1 cellular context compared by ENCODE assay signal in the genomic region with DNA sequence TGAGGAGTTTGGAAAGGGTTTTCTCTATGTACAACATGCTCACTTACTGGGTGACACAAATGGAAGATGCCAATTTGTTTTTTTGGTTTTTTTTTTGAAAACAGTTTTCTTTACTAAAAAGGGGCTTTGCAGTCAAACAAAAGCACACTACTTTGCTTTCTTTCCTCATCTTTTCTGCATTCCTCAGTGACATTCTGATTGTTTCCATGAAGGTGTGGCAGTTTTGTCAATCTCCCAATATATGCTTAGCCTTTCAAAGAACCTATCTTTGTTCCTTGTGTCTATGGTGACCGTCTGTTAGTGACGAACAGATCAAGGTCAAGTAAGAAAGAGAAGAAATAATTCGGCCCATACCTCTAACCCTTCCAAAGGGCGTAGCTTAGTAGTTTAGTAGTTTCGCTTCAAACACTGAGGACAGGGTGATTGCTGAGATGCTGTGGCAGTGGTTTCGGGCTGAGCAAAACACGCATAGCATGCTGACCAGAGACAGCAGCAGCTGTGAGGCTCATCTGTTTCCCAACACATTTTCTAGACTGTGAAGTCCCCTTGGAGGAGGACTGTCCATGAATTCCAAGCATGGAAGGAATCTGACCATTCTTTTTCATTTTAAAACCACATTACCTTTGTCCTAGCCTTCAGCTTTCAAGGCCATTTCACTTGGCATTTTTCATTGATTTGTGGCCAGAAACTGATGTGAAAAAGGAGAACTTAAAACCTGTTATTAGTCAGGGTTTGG.
A peak's percentile ranks its signal among the peaks of the same experiment; 100 is the strongest.
TF ChIP-seq lines count a peak whose summit lies in the region.

No MANE protein-coding gene starts in this region.

TF ChIP-seq in GM12878, 131 proteins besides CTCF, POLR2A, EP300 and RAD21 (continued from another document):
- TF ChIP-seq, protein P1, sequence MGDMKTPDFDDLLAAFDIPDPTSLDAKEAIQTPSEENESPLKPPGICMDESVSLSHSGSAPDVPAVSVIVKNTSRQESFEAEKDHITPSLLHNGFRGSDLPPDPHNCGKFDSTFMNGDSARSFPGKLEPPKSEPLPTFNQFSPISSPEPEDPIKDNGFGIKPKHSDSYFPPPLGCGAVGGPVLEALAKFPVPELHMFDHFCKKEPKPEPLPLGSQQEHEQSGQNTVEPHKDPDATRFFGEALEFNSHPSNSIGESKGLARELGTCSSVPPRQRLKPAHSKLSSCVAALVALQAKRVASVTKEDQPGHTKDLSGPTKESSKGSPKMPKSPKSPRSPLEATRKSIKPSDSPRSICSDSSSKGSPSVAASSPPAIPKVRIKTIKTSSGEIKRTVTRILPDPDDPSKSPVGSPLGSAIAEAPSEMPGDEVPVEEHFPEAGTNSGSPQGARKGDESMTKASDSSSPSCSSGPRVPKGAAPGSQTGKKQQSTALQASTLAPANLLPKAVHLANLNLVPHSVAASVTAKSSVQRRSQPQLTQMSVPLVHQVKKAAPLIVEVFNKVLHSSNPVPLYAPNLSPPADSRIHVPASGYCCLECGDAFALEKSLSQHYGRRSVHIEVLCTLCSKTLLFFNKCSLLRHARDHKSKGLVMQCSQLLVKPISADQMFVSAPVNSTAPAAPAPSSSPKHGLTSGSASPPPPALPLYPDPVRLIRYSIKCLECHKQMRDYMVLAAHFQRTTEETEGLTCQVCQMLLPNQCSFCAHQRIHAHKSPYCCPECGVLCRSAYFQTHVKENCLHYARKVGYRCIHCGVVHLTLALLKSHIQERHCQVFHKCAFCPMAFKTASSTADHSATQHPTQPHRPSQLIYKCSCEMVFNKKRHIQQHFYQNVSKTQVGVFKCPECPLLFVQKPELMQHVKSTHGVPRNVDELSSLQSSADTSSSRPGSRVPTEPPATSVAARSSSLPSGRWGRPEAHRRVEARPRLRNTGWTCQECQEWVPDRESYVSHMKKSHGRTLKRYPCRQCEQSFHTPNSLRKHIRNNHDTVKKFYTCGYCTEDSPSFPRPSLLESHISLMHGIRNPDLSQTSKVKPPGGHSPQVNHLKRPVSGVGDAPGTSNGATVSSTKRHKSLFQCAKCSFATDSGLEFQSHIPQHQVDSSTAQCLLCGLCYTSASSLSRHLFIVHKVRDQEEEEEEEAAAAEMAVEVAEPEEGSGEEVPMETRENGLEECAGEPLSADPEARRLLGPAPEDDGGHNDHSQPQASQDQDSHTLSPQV (IDR thresholded peaks at IDR 0.05), result no peak
- TF ChIP-seq NBN (IDR thresholded peaks at IDR 0.05) (no peak), CHD1 (IDR thresholded peaks at IDR 0.05; ENCODE audit: low read depth, low read length) (no peak), KDM1A (IDR thresholded peaks at IDR 0.05; ENCODE audit: borderline replicate concordance) (no peak), FOXK2 (IDR thresholded peaks at IDR 0.05) (no peak), BRCA1 (IDR thresholded peaks at IDR 0.05; ENCODE audit: low read depth, low read length) (no peak), FOS (IDR thresholded peaks at IDR 0.05; ENCODE audit: borderline replicate concordance, extremely low read depth, insufficient read length) (no peak), IKZF1 (conservative IDR thresholded peaks at IDR 0.05) (peak; percentile 67), MTA3 (IDR thresholded peaks at IDR 0.05; ENCODE audit: borderline replicate concordance, low read length) (no peak), SREBF1 (IDR thresholded peaks at IDR 0.05; ENCODE audit: low read length) (no peak), CBX3 (IDR thresholded peaks at IDR 0.05; ENCODE audit: borderline replicate concordance, low read depth) (no peak), NFIC (IDR thresholded peaks at IDR 0.05; ENCODE audit: low read depth, low read length) (no peak), GATAD2B (conservative IDR thresholded peaks at IDR 0.05; ENCODE audit: low read depth) (peak; percentile 41; the same call in 1 of the 2 replicates), SMARCA5 (IDR thresholded peaks at IDR 0.05) (0 out of 2 replicates have a peak, but pooled peaks have one; percentile 35)
- TF ChIP-seq, protein P2, sequence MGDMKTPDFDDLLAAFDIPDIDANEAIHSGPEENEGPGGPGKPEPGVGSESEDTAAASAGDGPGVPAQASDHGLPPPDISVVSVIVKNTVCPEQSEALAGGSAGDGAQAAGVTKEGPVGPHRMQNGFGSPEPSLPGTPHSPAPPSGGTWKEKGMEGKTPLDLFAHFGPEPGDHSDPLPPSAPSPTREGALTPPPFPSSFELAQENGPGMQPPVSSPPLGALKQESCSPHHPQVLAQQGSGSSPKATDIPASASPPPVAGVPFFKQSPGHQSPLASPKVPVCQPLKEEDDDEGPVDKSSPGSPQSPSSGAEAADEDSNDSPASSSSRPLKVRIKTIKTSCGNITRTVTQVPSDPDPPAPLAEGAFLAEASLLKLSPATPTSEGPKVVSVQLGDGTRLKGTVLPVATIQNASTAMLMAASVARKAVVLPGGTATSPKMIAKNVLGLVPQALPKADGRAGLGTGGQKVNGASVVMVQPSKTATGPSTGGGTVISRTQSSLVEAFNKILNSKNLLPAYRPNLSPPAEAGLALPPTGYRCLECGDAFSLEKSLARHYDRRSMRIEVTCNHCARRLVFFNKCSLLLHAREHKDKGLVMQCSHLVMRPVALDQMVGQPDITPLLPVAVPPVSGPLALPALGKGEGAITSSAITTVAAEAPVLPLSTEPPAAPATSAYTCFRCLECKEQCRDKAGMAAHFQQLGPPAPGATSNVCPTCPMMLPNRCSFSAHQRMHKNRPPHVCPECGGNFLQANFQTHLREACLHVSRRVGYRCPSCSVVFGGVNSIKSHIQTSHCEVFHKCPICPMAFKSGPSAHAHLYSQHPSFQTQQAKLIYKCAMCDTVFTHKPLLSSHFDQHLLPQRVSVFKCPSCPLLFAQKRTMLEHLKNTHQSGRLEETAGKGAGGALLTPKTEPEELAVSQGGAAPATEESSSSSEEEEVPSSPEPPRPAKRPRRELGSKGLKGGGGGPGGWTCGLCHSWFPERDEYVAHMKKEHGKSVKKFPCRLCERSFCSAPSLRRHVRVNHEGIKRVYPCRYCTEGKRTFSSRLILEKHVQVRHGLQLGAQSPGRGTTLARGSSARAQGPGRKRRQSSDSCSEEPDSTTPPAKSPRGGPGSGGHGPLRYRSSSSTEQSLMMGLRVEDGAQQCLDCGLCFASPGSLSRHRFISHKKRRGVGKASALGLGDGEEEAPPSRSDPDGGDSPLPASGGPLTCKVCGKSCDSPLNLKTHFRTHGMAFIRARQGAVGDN (IDR thresholded peaks at IDR 0.05), result peak; percentile 40; the same call in 1 of the 2 replicates
- TF ChIP-seq, protein P3, sequence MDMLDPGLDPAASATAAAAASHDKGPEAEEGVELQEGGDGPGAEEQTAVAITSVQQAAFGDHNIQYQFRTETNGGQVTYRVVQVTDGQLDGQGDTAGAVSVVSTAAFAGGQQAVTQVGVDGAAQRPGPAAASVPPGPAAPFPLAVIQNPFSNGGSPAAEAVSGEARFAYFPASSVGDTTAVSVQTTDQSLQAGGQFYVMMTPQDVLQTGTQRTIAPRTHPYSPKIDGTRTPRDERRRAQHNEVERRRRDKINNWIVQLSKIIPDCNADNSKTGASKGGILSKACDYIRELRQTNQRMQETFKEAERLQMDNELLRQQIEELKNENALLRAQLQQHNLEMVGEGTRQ (IDR thresholded peaks at IDR 0.05; ENCODE audit: borderline replicate concordance, low read depth, low read length), result no peak
- TF ChIP-seq, protein P4, sequence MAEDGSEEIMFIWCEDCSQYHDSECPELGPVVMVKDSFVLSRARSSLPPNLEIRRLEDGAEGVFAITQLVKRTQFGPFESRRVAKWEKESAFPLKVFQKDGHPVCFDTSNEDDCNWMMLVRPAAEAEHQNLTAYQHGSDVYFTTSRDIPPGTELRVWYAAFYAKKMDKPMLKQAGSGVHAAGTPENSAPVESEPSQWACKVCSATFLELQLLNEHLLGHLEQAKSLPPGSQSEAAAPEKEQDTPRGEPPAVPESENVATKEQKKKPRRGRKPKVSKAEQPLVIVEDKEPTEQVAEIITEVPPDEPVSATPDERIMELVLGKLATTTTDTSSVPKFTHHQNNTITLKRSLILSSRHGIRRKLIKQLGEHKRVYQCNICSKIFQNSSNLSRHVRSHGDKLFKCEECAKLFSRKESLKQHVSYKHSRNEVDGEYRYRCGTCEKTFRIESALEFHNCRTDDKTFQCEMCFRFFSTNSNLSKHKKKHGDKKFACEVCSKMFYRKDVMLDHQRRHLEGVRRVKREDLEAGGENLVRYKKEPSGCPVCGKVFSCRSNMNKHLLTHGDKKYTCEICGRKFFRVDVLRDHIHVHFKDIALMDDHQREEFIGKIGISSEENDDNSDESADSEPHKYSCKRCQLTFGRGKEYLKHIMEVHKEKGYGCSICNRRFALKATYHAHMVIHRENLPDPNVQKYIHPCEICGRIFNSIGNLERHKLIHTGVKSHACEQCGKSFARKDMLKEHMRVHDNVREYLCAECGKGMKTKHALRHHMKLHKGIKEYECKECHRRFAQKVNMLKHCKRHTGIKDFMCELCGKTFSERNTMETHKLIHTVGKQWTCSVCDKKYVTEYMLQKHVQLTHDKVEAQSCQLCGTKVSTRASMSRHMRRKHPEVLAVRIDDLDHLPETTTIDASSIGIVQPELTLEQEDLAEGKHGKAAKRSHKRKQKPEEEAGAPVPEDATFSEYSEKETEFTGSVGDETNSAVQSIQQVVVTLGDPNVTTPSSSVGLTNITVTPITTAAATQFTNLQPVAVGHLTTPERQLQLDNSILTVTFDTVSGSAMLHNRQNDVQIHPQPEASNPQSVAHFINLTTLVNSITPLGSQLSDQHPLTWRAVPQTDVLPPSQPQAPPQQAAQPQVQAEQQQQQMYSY (CRISPR knock-in tag; IDR thresholded peaks at IDR 0.05), result no peak
- TF ChIP-seq, protein P5, sequence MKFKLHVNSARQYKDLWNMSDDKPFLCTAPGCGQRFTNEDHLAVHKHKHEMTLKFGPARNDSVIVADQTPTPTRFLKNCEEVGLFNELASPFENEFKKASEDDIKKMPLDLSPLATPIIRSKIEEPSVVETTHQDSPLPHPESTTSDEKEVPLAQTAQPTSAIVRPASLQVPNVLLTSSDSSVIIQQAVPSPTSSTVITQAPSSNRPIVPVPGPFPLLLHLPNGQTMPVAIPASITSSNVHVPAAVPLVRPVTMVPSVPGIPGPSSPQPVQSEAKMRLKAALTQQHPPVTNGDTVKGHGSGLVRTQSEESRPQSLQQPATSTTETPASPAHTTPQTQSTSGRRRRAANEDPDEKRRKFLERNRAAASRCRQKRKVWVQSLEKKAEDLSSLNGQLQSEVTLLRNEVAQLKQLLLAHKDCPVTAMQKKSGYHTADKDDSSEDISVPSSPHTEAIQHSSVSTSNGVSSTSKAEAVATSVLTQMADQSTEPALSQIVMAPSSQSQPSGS (IDR thresholded peaks at IDR 0.05; ENCODE audit: low read length), result no peak
- TF ChIP-seq, protein P6, sequence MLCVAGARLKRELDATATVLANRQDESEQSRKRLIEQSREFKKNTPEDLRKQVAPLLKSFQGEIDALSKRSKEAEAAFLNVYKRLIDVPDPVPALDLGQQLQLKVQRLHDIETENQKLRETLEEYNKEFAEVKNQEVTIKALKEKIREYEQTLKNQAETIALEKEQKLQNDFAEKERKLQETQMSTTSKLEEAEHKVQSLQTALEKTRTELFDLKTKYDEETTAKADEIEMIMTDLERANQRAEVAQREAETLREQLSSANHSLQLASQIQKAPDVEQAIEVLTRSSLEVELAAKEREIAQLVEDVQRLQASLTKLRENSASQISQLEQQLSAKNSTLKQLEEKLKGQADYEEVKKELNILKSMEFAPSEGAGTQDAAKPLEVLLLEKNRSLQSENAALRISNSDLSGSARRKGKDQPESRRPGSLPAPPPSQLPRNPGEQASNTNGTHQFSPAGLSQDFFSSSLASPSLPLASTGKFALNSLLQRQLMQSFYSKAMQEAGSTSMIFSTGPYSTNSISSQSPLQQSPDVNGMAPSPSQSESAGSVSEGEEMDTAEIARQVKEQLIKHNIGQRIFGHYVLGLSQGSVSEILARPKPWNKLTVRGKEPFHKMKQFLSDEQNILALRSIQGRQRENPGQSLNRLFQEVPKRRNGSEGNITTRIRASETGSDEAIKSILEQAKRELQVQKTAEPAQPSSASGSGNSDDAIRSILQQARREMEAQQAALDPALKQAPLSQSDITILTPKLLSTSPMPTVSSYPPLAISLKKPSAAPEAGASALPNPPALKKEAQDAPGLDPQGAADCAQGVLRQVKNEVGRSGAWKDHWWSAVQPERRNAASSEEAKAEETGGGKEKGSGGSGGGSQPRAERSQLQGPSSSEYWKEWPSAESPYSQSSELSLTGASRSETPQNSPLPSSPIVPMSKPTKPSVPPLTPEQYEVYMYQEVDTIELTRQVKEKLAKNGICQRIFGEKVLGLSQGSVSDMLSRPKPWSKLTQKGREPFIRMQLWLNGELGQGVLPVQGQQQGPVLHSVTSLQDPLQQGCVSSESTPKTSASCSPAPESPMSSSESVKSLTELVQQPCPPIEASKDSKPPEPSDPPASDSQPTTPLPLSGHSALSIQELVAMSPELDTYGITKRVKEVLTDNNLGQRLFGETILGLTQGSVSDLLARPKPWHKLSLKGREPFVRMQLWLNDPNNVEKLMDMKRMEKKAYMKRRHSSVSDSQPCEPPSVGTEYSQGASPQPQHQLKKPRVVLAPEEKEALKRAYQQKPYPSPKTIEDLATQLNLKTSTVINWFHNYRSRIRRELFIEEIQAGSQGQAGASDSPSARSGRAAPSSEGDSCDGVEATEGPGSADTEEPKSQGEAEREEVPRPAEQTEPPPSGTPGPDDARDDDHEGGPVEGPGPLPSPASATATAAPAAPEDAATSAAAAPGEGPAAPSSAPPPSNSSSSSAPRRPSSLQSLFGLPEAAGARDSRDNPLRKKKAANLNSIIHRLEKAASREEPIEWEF (IDR thresholded peaks at IDR 0.05; ENCODE audit: insufficient replicate concordance, low read depth, low read length), result peak; percentile 18
